ENCODE assay signal across 26 cellular contexts in genomic region chr2:201839727-201840126, GRCh38. TPM values are rescaled to one million over a fixed set of nuclear protein-coding genes. Genes with fewer than 3 reads are reported as not detected.
"Had no signal": no experiment of that assay in that cellular context is flagged by ENCODE, and none has a peak within 500 bp of the region (broad histone marks: within the 10 kb centered on the region; RNA-seq: fewer than 3 reads in every experiment).

No MANE protein-coding gene starts in this region.

- H3K27me3 ChIP-seq: cardiac muscle cell, gastroesophageal sphincter, upper lobe of right lung had no signal

- H3K36me3 Mint-ChIP-seq: memory B cell; natural killer cell treated with Interleukin-12 subunit alpha and Interleukin-12 subunit beta and Interleukin-15 and Interleukin-18, amount 100 ng/mL, for 72 hours had no signal

- H3K4me1 ChIP-seq: gastroesophageal sphincter, prostate gland, upper lobe of right lung had no signal

- H3K4me3 ChIP-seq: cardiac muscle cell, gastroesophageal sphincter, prostate gland, upper lobe of right lung had no signal

- ATAC-seq: activated CD4-positive, alpha-beta T cell treated with anti-CD3 and anti-CD28 coated beads for 36 hours; gastroesophageal sphincter; left colon; natural killer cell treated with Interleukin-12 subunit alpha and Interleukin-12 subunit beta and Interleukin-15 and Interleukin-18, amount 100 ng/mL, for 72 hours; upper lobe of right lung had no signal

- H3K4me1 Mint-ChIP-seq: activated B cell treated with CpG ODN at 0.5 μM for 24 hours; activated CD4-positive, alpha-beta T cell treated with anti-CD3 and anti-CD28 coated beads for 36 hours; memory B cell had no signal

- H3K9me3 Mint-ChIP-seq: activated B cell treated with CpG ODN at 0.5 μM for 24 hours had no signal

- DNase-seq: activated B cell treated with CpG ODN at 0.5 μM for 24 hours; activated CD4-positive, alpha-beta T cell treated with anti-CD3 and anti-CD28 coated beads for 36 hours; activated CD4-positive, alpha-beta T cell treated with anti-CD3 and anti-CD28 coated beads, Interleukin-2, amount 50 U/mL, for 4 hours; activated CD8-positive, alpha-beta memory T cell treated with anti-CD3 and anti-CD28 coated beads for 24 hours; activated CD8-positive, alpha-beta memory T cell treated with anti-CD3 and anti-CD28 coated beads, Interleukin-2, amount 50 U/mL, for 4 hours; activated naive CD4-positive, alpha-beta T cell; activated T-cell treated with anti-CD3 and anti-CD28 coated beads, Interleukin-2, amount 50 U/mL, for 24 hours; amygdala; dermis blood vessel endothelial cell; effector CD8-positive, alpha-beta T cell; head of caudate nucleus; hypothalamus; islet precursor cell; left colon; stimulated activated CD4-positive, alpha-beta T cell treated with anti-CD3 and anti-CD28 coated beads, Interleukin-4, amount 100 ng/mL, for 24 hours; stimulated activated naive CD4-positive, alpha-beta T cell treated with Interleukin-2 at 50 U/mL for 16 hours; T1000; upper lobe of right lung had no signal

- H3K9me3 ChIP-seq: prostate gland had no signal

- H3K27ac Mint-ChIP-seq: activated B cell treated with CpG ODN at 0.5 μM for 24 hours; activated CD4-positive, alpha-beta T cell treated with anti-CD3 and anti-CD28 coated beads for 36 hours; activated naive CD8-positive, alpha-beta T cell; activated T-cell treated with anti-CD3 and anti-CD28 coated beads, Interleukin-2, amount 50 U/mL, for 24 hours; activated T-helper 2 cell treated with anti-CD3 and anti-CD28 coated beads, Interferon-gamma antibody, Interleukin-2, Interleukin-4, amounts not matched to agents 10 μg/mL and 5 μg/mL and 100 μg/mL, durations not matched to agents 14 hours and 24 hours and 36 hours; memory B cell; natural killer cell treated with Interleukin-12 subunit alpha and Interleukin-12 subunit beta and Interleukin-15 and Interleukin-18, amount 100 ng/mL, for 72 hours; T-helper 1 cell treated with Interleukin-12 subunit alpha and Interleukin-12 subunit beta and Interleukin-4 antibody, amounts not matched to agents 30 μg/mL and 1 μg/mL, for 36 hours had no signal

- H3K27ac ChIP-seq: cardiac muscle cell, gastroesophageal sphincter, prostate gland, upper lobe of right lung had no signal

- H3K36me3 ChIP-seq: cardiac muscle cell, gastroesophageal sphincter, prostate gland, upper lobe of right lung had no signal

- H3K4me3 Mint-ChIP-seq: activated B cell treated with CpG ODN at 0.5 μM for 24 hours; activated CD4-positive, alpha-beta T cell treated with anti-CD3 and anti-CD28 coated beads for 36 hours; activated naive CD8-positive, alpha-beta T cell; activated T-cell treated with anti-CD3 and anti-CD28 coated beads, Interleukin-2, amount 50 U/mL, for 24 hours; memory B cell; natural killer cell treated with Interleukin-12 subunit alpha and Interleukin-12 subunit beta and Interleukin-15 and Interleukin-18, amount 100 ng/mL, for 72 hours; T-helper 1 cell treated with Interleukin-12 subunit alpha and Interleukin-12 subunit beta and Interleukin-4 antibody, amounts not matched to agents 30 μg/mL and 1 μg/mL, for 36 hours had no signal

RNA-seq across cellular contexts. Expression of gene CDK15, which starts 33.4 kb away (rescaled TPM):
- total RNA-seq: activated B cell treated with CpG ODN at 0.5 μM for 24 hours; activated CD4-positive, alpha-beta T cell treated with anti-CD3 and anti-CD28 coated beads for 36 hours; activated T-helper 2 cell treated with anti-CD3 and anti-CD28 coated beads, Interferon-gamma antibody, Interleukin-2, Interleukin-4, amounts not matched to agents 10 μg/mL and 5 μg/mL and 100 μg/mL, durations not matched to agents 14 hours and 24 hours and 36 hours; cardiac muscle cell; dermis blood vessel endothelial cell; natural killer cell treated with Interleukin-12 subunit alpha and Interleukin-12 subunit beta and Interleukin-15 and Interleukin-18, amount 100 ng/mL, for 72 hours had no signal
- polyA plus RNA-seq: cardiac muscle cell had no signal
